8 cellular contexts compared by ENCODE assay signal in the genomic region with DNA sequence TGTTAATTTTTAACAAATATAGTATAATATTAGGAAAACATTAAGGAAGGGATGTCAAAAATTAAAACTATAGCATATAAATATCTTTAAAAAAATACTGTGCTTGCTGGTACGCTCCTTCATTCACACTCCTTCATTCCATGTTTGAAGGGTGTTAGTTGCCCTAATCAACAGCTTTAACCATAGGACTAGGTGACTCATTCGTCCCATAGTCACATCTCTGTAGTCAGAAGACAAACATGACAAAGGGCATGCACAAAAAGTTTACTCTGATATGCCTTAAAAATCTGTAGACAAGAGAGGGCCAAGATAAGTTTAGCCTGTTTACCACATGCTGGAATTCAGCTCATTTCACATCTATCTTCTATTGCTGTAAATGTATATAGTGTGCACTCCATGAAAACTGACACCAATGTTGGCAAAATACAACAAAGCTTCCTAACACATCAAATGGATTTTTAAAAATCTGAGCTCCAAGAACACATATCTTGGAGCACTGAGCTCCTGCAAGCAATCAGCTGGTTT. TPM values are rescaled to one million over a fixed set of nuclear protein-coding genes. Genes with fewer than 3 reads are reported as not detected.
A peak's percentile ranks its signal among the peaks of the same experiment; 100 is the strongest.
DNase-seq lines count a peak whose midpoint lies in the region; TF ChIP-seq lines count a peak whose summit lies in the region.

No MANE protein-coding gene starts in this region.

- H3K27ac Mint-ChIP-seq in glutamatergic neuron (ENCODE audit: unreplicated experiment) (peak overlapping the region; percentile 88), immature natural killer cell (no peak overlapping the region)

- peaks cover 3% of the 10 kb centered on the region for H3K9me3 Mint-ChIP-seq in glutamatergic neuron (ENCODE audit: unreplicated experiment)
- H3K9me3 Mint-ChIP-seq in immature natural killer cell = peaks cover 0 to 18% (median 5%) of the 10 kb centered on the region in 6 donors

- H3K4me2 ChIP-seq in skeletal muscle satellite cell (ENCODE audit: low read length) = peak overlapping the region; percentile 81

- peaks cover 11% of the 10 kb centered on the region; the same call in 1 of the 2 replicates for H3K27me3 ChIP-seq in H7 (ENCODE audit: control insufficient read depth, insufficient read depth, low read length)
- no peaks in the 10 kb centered on the region for H3K27me3 ChIP-seq in skeletal muscle satellite cell (ENCODE audit: control insufficient read depth, insufficient read depth, low read length)

- DNase-seq in H7 (no peak), SK-N-MC (ENCODE audit: low read depth, low spot score) (no peak), glutamatergic neuron (no peak), ureter (ENCODE audit: low spot score) (no peak), germinal center (ENCODE audit: low spot score) (no peak), immature natural killer cell (no peak)
- no peak for DNase-seq in activated CD8-positive, alpha-beta memory T cell treated with anti-CD3 and anti-CD28 coated beads for 24 hours

- H3K4me1 Mint-ChIP-seq in glutamatergic neuron (ENCODE audit: low read depth, unreplicated experiment) (peaks cover 9% of the 10 kb centered on the region), immature natural killer cell (no peaks in the 10 kb centered on the region)

- no peak for TF ChIP-seq CTCF in glutamatergic neuron (IDR thresholded peaks at IDR 0.05; ENCODE audit: partially characterized antibody, unreplicated experiment)

- peaks cover 6% of the 10 kb centered on the region for H3K4me1 ChIP-seq in skeletal muscle satellite cell (ENCODE audit: control insufficient read depth, insufficient read depth, low read length)

- H3K36me3 ChIP-seq in H7 (replicated peaks; ENCODE audit: control insufficient read depth, insufficient read depth, low read length) (no peaks in the 10 kb centered on the region), SK-N-MC (ENCODE audit: insufficient read depth, low read length) (no peaks in the 10 kb centered on the region), skeletal muscle satellite cell (ENCODE audit: insufficient read depth, low read length) (no peaks in the 10 kb centered on the region)

- H3K4me3 Mint-ChIP-seq in glutamatergic neuron (ENCODE audit: unreplicated experiment) (peak overlapping the region; percentile 90), immature natural killer cell (peak overlapping the region in 1 of 5 donors; percentile 23)

- H3K27me3 Mint-ChIP-seq in glutamatergic neuron (ENCODE audit: unreplicated experiment) (no peaks in the 10 kb centered on the region), immature natural killer cell (ENCODE audit: low read depth in 3 of 3) (peaks cover 5 to 7% (median 7%) of the 10 kb centered on the region in 3 donors)

- H3K36me3 Mint-ChIP-seq in glutamatergic neuron (ENCODE audit: unreplicated experiment) (no peaks in the 10 kb centered on the region), immature natural killer cell (no peaks in the 10 kb centered on the region)

- H3K9ac ChIP-seq in SK-N-MC (ENCODE audit: insufficient read length) = peak overlapping the region; percentile 59
- peak overlapping the region; percentile 66 for H3K9ac ChIP-seq in skeletal muscle satellite cell (ENCODE audit: low read depth, low read length)

- H3K4me3 ChIP-seq in H7 (ENCODE audit: insufficient read depth, low read depth, low read length) (peak overlapping the region; percentile 45; the same call in 1 of the 2 replicates), SK-N-MC (peak overlapping the region; percentile 82), skeletal muscle satellite cell (ENCODE audit: low read length) (peak overlapping the region; percentile 69)

- no peaks in the 10 kb centered on the region for H3K9me3 ChIP-seq in SK-N-MC (ENCODE audit: low read depth, low read length)
- no peaks in the 10 kb centered on the region for H3K9me3 ChIP-seq in skeletal muscle satellite cell (replicated peaks; ENCODE audit: low read length)

- no peak overlapping the region for H3K27ac ChIP-seq in SK-N-MC

RNA-seq across cellular contexts. Expression of a gene that starts 0.6 kb away (rescaled TPM):
- 1.8 and 2.5 TPM in 2 replicates for total RNA-seq in H7 (2014; rRNA removed; shearing (Covaris generic))
- total RNA-seq in glutamatergic neuron (ENCODE audit: unreplicated experiment) (17.8 TPM), ureter (26.6 TPM)
- under 0.01 and 0.44 TPM in 2 replicates for total RNA-seq in skeletal muscle satellite cell (2012; rRNA removed)
- polyA plus RNA-seq in immature natural killer cell = not detected
